Comparison of ENCODE assay signal across 28 cellular contexts in genomic region chr10:102167861-102168260, GRCh38. TPM values are rescaled to one million over a fixed set of nuclear protein-coding genes. Genes with fewer than 3 reads are reported as not detected.
A peak's percentile ranks its signal among the peaks of the same experiment; 100 is the strongest.
DNase-seq lines count a peak whose midpoint lies in the region; ATAC-seq lines count a peak whose summit lies in the region.
"Had no signal": no experiment of that assay in that cellular context is flagged by ENCODE, and none has a peak within 500 bp of the region (broad histone marks: within the 10 kb centered on the region; RNA-seq: fewer than 3 reads in every experiment).

No MANE protein-coding gene starts in this region.

- no peak for ATAC-seq in GM18519 (IDR thresholded peaks at IDR 0.05; ENCODE audit: low FRiP score, unreplicated experiment)
- ATAC-seq: K562, Right ventricle myocardium inferior, SK-N-SH treated with all-trans-retinoic acid at 6 μM for 48 hours had no signal

- no peak overlapping the region for H3K4me3 ChIP-seq in adipocyte (ENCODE audit: low read length)
- no peak overlapping the region for H3K4me3 ChIP-seq in CD4-positive, alpha-beta memory T cell (ENCODE audit: low read length in 2 of 2)
- H3K4me3 ChIP-seq: BLaER1 treated with 17β-estradiol and CSF1 and Interleukin-3, amounts not matched to agents 10 nM and 100 nM; HAP-1; K562; PC-9; SJCRH30 had no signal

- DNase-seq in GM03348 (ENCODE audit: low spot score): peak; percentile 36
- DNase-seq in adipocyte (ENCODE audit: low read depth): peak; percentile 79
- DNase-seq in fibroblast of the conjunctiva (ENCODE audit: low read depth): peak; percentile 44
- DNase-seq in activated T-helper 2 cell treated with anti-CD3 and anti-CD28 coated beads, Interferon-gamma antibody, Interleukin-2, Interleukin-4, amounts not matched to agents 10 μg/mL and 5 μg/mL and 100 μg/mL, durations not matched to agents 14 hours and 24 hours and 36 hours (ENCODE audit: low spot score): no peak
- no peak for DNase-seq in midbrain (lab: John Stamatoyannopoulos, UW)
- DNase-seq in CD4-positive, alpha-beta memory T cell: no peak
- DNase-seq: AML-193; Caco-2; CD4-positive, alpha-beta T cell; GOT3; HFFc6; Kasumi-1; NCI-H1105; NCI-H146; NCI-H1930; NCI-H2107; NCI-H446; NCI-H82; NK-92 treated with Interleukin-12 subunit alpha and Interleukin-12 subunit beta, amount 100 ng/mL, for 24 hours; PC-9; SJCRH30 had no signal

- H3K9ac ChIP-seq in adipocyte (ENCODE audit: low read length): no peak overlapping the region

- H3K36me3 Mint-ChIP-seq in activated T-helper 2 cell treated with anti-CD3 and anti-CD28 coated beads, Interferon-gamma antibody, Interleukin-2, Interleukin-4, amounts not matched to agents 10 μg/mL and 5 μg/mL and 100 μg/mL, durations not matched to agents 14 hours and 24 hours and 36 hours (ENCODE audit: low read depth): peaks cover 21% of the 10 kb centered on the region
- H3K36me3 Mint-ChIP-seq in CD4-positive, alpha-beta memory T cell: peaks cover 6 to 11% of the 10 kb centered on the region in 2 donors

- CTCF ChIA-PET in CD4-positive, alpha-beta memory T cell (lab: Charles Lee; ENCODE audit: partially characterized antibody): interaction anchor here (2.7 to 4.4 kb wide), 4 partner anchors 9 to 415 kb away, joined by 8 to 62 read pairs (median 38); no protein-coding TSS in a partner anchor

- H3K4me1 Mint-ChIP-seq in activated T-helper 2 cell treated with anti-CD3 and anti-CD28 coated beads, Interferon-gamma antibody, Interleukin-2, Interleukin-4, amounts not matched to agents 10 μg/mL and 5 μg/mL and 100 μg/mL, durations not matched to agents 14 hours and 24 hours and 36 hours (ENCODE audit: low read depth): peaks cover 6% of the 10 kb centered on the region
- H3K4me1 Mint-ChIP-seq in CD4-positive, alpha-beta memory T cell: peaks cover 4 to 11% (median 6%) of the 10 kb centered on the region in 4 donors

- POLR2A ChIA-PET in CD4-positive, alpha-beta memory T cell (lab: Charles Lee; ENCODE audit: partially characterized antibody): no interaction called here

- H3K9me3 Mint-ChIP-seq in activated T-helper 2 cell treated with anti-CD3 and anti-CD28 coated beads, Interferon-gamma antibody, Interleukin-2, Interleukin-4, amounts not matched to agents 10 μg/mL and 5 μg/mL and 100 μg/mL, durations not matched to agents 14 hours and 24 hours and 36 hours: no peaks in the 10 kb centered on the region
- peaks cover 0 to 2% (median 0%) of the 10 kb centered on the region in 8 donors for H3K9me3 Mint-ChIP-seq in CD4-positive, alpha-beta memory T cell
- H3K9me3 Mint-ChIP-seq: CD4-positive, alpha-beta T cell; HFFc6 had no signal

- peaks cover 14% of the 10 kb centered on the region for H3K4me1 ChIP-seq in adipocyte (ENCODE audit: control insufficient read depth, insufficient read depth, low read length)
- H3K4me1 ChIP-seq in CD4-positive, alpha-beta memory T cell (ENCODE audit: insufficient read depth, low read length): peaks cover 4% of the 10 kb centered on the region
- H3K4me1 ChIP-seq: Caco-2 had no signal

- H3K4me3 Mint-ChIP-seq in activated T-helper 2 cell treated with anti-CD3 and anti-CD28 coated beads, Interferon-gamma antibody, Interleukin-2, Interleukin-4, amounts not matched to agents 10 μg/mL and 5 μg/mL and 100 μg/mL, durations not matched to agents 14 hours and 24 hours and 36 hours (ENCODE audit: low read depth): no peak overlapping the region
- H3K4me3 Mint-ChIP-seq in CD4-positive, alpha-beta memory T cell: no peak overlapping the region
- H3K4me3 Mint-ChIP-seq: CD4-positive, alpha-beta T cell; HFFc6 had no signal

- intact Hi-C loops in activated T-helper 2 cell treated with anti-CD3 and anti-CD28 coated beads, Interferon-gamma antibody, Interleukin-2, Interleukin-4, amounts not matched to agents 10 μg/mL and 5 μg/mL and 100 μg/mL, durations not matched to agents 14 hours and 24 hours and 36 hours (cut with micrococcal nuclease): loop anchor here (5.0 kb wide), 1 partner anchor 44 kb away; no protein-coding TSS in a partner anchor
- intact Hi-C loops in CD4-positive, alpha-beta memory T cell (cut with micrococcal nuclease): loop anchor here (2.0 kb wide), 1 partner anchor 311 kb away; no protein-coding TSS in a partner anchor

- no peaks in the 10 kb centered on the region for H3K27me3 ChIP-seq in adipocyte (replicated peaks; ENCODE audit: control insufficient read depth, insufficient read depth, low read length)
- H3K27me3 ChIP-seq in CD4-positive, alpha-beta memory T cell (ENCODE audit: insufficient read depth, low read length): no peaks in the 10 kb centered on the region
- H3K27me3 ChIP-seq: BLaER1 treated with 17β-estradiol and CSF1 and Interleukin-3, amounts not matched to agents 10 nM and 100 nM; SJCRH30 had no signal

- peaks cover 14% of the 10 kb centered on the region for H3K36me3 ChIP-seq in adipocyte (ENCODE audit: control insufficient read depth, insufficient read depth, low read length, severe bottlenecking)
- H3K36me3 ChIP-seq in CD4-positive, alpha-beta memory T cell (ENCODE audit: insufficient read depth, low read length): peaks cover 13% of the 10 kb centered on the region

- H3K27ac ChIP-seq in CD4-positive, alpha-beta memory T cell (ENCODE audit: low read depth, low read length): no peak overlapping the region
- H3K27ac ChIP-seq: BLaER1 treated with 17β-estradiol and CSF1 and Interleukin-3, amounts not matched to agents 10 nM and 100 nM; PC-9; SJCRH30 had no signal

- H3K27ac Mint-ChIP-seq in activated T-helper 2 cell treated with anti-CD3 and anti-CD28 coated beads, Interferon-gamma antibody, Interleukin-2, Interleukin-4, amounts not matched to agents 10 μg/mL and 5 μg/mL and 100 μg/mL, durations not matched to agents 14 hours and 24 hours and 36 hours: no peak overlapping the region
- H3K27ac Mint-ChIP-seq in CD4-positive, alpha-beta memory T cell: peak overlapping the region in 1 of 7 donors; percentile 36
- H3K27ac Mint-ChIP-seq: CD4-positive, alpha-beta T cell; HFFc6 had no signal

- H3K27me3 Mint-ChIP-seq in activated T-helper 2 cell treated with anti-CD3 and anti-CD28 coated beads, Interferon-gamma antibody, Interleukin-2, Interleukin-4, amounts not matched to agents 10 μg/mL and 5 μg/mL and 100 μg/mL, durations not matched to agents 14 hours and 24 hours and 36 hours (ENCODE audit: low read depth): no peaks in the 10 kb centered on the region
- no peaks in the 10 kb centered on the region for H3K27me3 Mint-ChIP-seq in CD4-positive, alpha-beta memory T cell

- no peaks in the 10 kb centered on the region for H3K9me3 ChIP-seq in adipocyte (ENCODE audit: control insufficient read depth, low read length)
- no peaks in the 10 kb centered on the region for H3K9me3 ChIP-seq in CD4-positive, alpha-beta memory T cell (ENCODE audit: control insufficient read depth in 1 of 2, low read length in 2 of 2)
- H3K9me3 ChIP-seq: BLaER1 treated with 17β-estradiol and CSF1 and Interleukin-3, amounts not matched to agents 10 nM and 100 nM; Caco-2; HAP-1; SJCRH30 had no signal

RNA-seq across cellular contexts. Expression of gene NOLC1, which starts 15.7 kb away (rescaled TPM):
- total RNA-seq in activated T-helper 2 cell treated with anti-CD3 and anti-CD28 coated beads, Interferon-gamma antibody, Interleukin-2, Interleukin-4, amounts not matched to agents 10 μg/mL and 5 μg/mL and 100 μg/mL, durations not matched to agents 14 hours and 24 hours and 36 hours: 195 and 196 TPM in 2 replicates
- 10 to 100 TPM; 63.7 to 71.6 TPM for total RNA-seq in CD4-positive, alpha-beta memory T cell
- polyA plus RNA-seq in CD4-positive, alpha-beta memory T cell: 10 to 100 TPM; 20.0 to 75.0 TPM

RNA-seq across cellular contexts. Expression of gene PPRC1, which starts 35.0 kb away (rescaled TPM):
- 91.3 and 94.1 TPM in 2 replicates for total RNA-seq in activated T-helper 2 cell treated with anti-CD3 and anti-CD28 coated beads, Interferon-gamma antibody, Interleukin-2, Interleukin-4, amounts not matched to agents 10 μg/mL and 5 μg/mL and 100 μg/mL, durations not matched to agents 14 hours and 24 hours and 36 hours
- 10 to 100 TPM; 38.9 to 39.8 TPM for total RNA-seq in CD4-positive, alpha-beta memory T cell
- 10 to 100 TPM in 1 of 2 donors, 1 to 10 TPM in 1; 6.4 to 20.3 TPM for polyA plus RNA-seq in CD4-positive, alpha-beta memory T cell

RNA-seq across cellular contexts. Expression of gene LDB1, which starts 47.7 kb away (rescaled TPM):
- total RNA-seq in activated T-helper 2 cell treated with anti-CD3 and anti-CD28 coated beads, Interferon-gamma antibody, Interleukin-2, Interleukin-4, amounts not matched to agents 10 μg/mL and 5 μg/mL and 100 μg/mL, durations not matched to agents 14 hours and 24 hours and 36 hours: 71.8 and 74.8 TPM in 2 replicates
- 100 to 1,000 TPM; 131 to 135 TPM for total RNA-seq in CD4-positive, alpha-beta memory T cell
- 10 to 100 TPM in 1 of 2 donors, 1 to 10 TPM in 1; 10.0 to 48.6 TPM for polyA plus RNA-seq in CD4-positive, alpha-beta memory T cell

RNA-seq across cellular contexts. Expression of gene ELOVL3, which starts 58.2 kb away (rescaled TPM):
- total RNA-seq in activated T-helper 2 cell treated with anti-CD3 and anti-CD28 coated beads, Interferon-gamma antibody, Interleukin-2, Interleukin-4, amounts not matched to agents 10 μg/mL and 5 μg/mL and 100 μg/mL, durations not matched to agents 14 hours and 24 hours and 36 hours: not detected in 2 replicates
- not detected for total RNA-seq in CD4-positive, alpha-beta memory T cell
- not detected for polyA plus RNA-seq in CD4-positive, alpha-beta memory T cell
- total RNA-seq: A673; CD4-positive, alpha-beta T cell; Right ventricle myocardium inferior had no signal

Comparison
In these comparisons a context has a peak if more than half of its experiments do, and no peak if none do; other contexts are left out.
1. DNase-seq: peak in GM03348 (single experiment), adipocyte (single experiment) and fibroblast of the conjunctiva (single experiment); none in activated T-helper 2 cell treated with anti-CD3 and anti-CD28 coated beads, Interferon-gamma antibody, Interleukin-2, Interleukin-4, amounts not matched to agents 10 μg/mL and 5 μg/mL and 100 μg/mL, durations not matched to agents 14 hours and 24 hours and 36 hours (single experiment), midbrain (single experiment) and CD4-positive, alpha-beta memory T cell (0 of 5).